ENCODE assay signal across 10 cellular contexts in genomic region chr3:196774191-196774820, GRCh38. TPM values are rescaled to one million over a fixed set of nuclear protein-coding genes. Genes with fewer than 3 reads are reported as not detected.
DNase-seq lines count a peak whose midpoint lies in the region; ATAC-seq and TF ChIP-seq lines count a peak whose summit lies in the region.
"Had no signal": no experiment of that assay in that cellular context is flagged by ENCODE, and none has a peak within 500 bp of the region (broad histone marks: within the 10 kb centered on the region; RNA-seq: fewer than 3 reads in every experiment).

No MANE protein-coding gene starts in this region.

- H3K27me3 Mint-ChIP-seq in CD4-positive, alpha-beta T cell = no peaks in the 10 kb centered on the region
- H3K27me3 Mint-ChIP-seq in central memory CD8-positive, alpha-beta T cell = no peaks in the 10 kb centered on the region

- no peak for TF ChIP-seq CTCF in CD4-positive, alpha-beta T cell (IDR thresholded peaks at IDR 0.05)

- no peak for ATAC-seq in CD4-positive, alpha-beta T cell (ENCODE audit: poor library complexity)
- no peak for ATAC-seq in central memory CD8-positive, alpha-beta T cell (replicated peaks; ENCODE audit: extremely low read depth, poor library complexity, severe bottlenecking)

- no peaks in the 10 kb centered on the region for H3K9me3 Mint-ChIP-seq in CD4-positive, alpha-beta T cell
- H3K9me3 Mint-ChIP-seq in central memory CD8-positive, alpha-beta T cell = no peaks in the 10 kb centered on the region

- H3K36me3 Mint-ChIP-seq in CD4-positive, alpha-beta T cell (ENCODE audit: low read depth) = peaks cover 42% of the 10 kb centered on the region
- peaks cover 15% of the 10 kb centered on the region for H3K36me3 Mint-ChIP-seq in central memory CD8-positive, alpha-beta T cell (ENCODE audit: insufficient read depth)

- intact Hi-C loops in CD4-positive, alpha-beta T cell (cut with DNase I, micrococcal nuclease) = loop anchor here in 1 of 2 experiments (2.0 kb wide), 1 partner anchor 14 kb away; no protein-coding TSS in a partner anchor

- H3K4me3 Mint-ChIP-seq in CD4-positive, alpha-beta T cell = peak overlapping the region; percentile 9
- peak overlapping the region; percentile 1 for H3K4me3 Mint-ChIP-seq in central memory CD8-positive, alpha-beta T cell

- DNase-seq in CD4-positive, alpha-beta T cell = no peak
- DNase-seq in NCI-H524 (lab: John Stamatoyannopoulos, UW) (peak; percentile 16 to 55), myocyte (ENCODE audit: low read depth) (peak; percentile 37), NCI-H146 treated with DMSO at 0.1 percent for 48 hours (lab: John Stamatoyannopoulos, UW; ENCODE audit: unreplicated experiment) (no peak), NAMALWA (ENCODE audit: low spot score) (no peak), ecto neural progenitor cell (ENCODE audit: low spot score) (no peak)
- no peak for DNase-seq in central memory CD8-positive, alpha-beta T cell (ENCODE audit: low spot score in 2 of 2)
- no peak for DNase-seq in activated CD4-positive, alpha-beta T cell treated with anti-CD3 and anti-CD28 coated beads, Interleukin-2, amount 50 U/mL, for 48 hours
- DNase-seq: NCI-H2081 treated with DMSO at 0.1 percent for 48 hours, stomach had no signal

- H3K27ac Mint-ChIP-seq in CD4-positive, alpha-beta T cell = peak overlapping the region; percentile 35
- H3K27ac Mint-ChIP-seq in central memory CD8-positive, alpha-beta T cell (ENCODE audit: low read depth) = peak overlapping the region; percentile 20

- H3K9me3 ChIP-seq in CD4-positive, alpha-beta T cell (ENCODE audit: control insufficient read depth, low read length) = no peaks in the 10 kb centered on the region
- H3K9me3 ChIP-seq: stomach had no signal

- CTCF ChIA-PET in CD4-positive, alpha-beta T cell (lab: Charles Lee) = no interaction called here

- no peaks in the 10 kb centered on the region for H3K27me3 ChIP-seq in CD4-positive, alpha-beta T cell (ENCODE audit: control insufficient read depth, insufficient read depth, low read length)
- H3K27me3 ChIP-seq: stomach had no signal

- no peak overlapping the region for H3K27ac ChIP-seq in CD4-positive, alpha-beta T cell (ENCODE audit: low read depth, low read length)

- POLR2A ChIA-PET in CD4-positive, alpha-beta T cell (lab: Charles Lee) = interaction anchor here (0.8 kb wide), 1 partner anchor 33 kb away, joined by 3 read pairs; no protein-coding TSS in a partner anchor

- H3K4me1 Mint-ChIP-seq in CD4-positive, alpha-beta T cell (ENCODE audit: low read depth) = peaks cover 83% of the 10 kb centered on the region
- H3K4me1 Mint-ChIP-seq in central memory CD8-positive, alpha-beta T cell = peaks cover 70% of the 10 kb centered on the region

RNA-seq across cellular contexts. Expression of gene PAK2, which starts 34.6 kb away (rescaled TPM):
- 10 to 100 TPM; 36.2 to 41.7 TPM for total RNA-seq in CD4-positive, alpha-beta T cell
- 40.3 and 44.5 TPM in 2 replicates for total RNA-seq in myocyte
- 37.9 TPM for polyA plus RNA-seq in myocyte (2012)

Comparison
In these comparisons a context has a peak if more than half of its experiments do, and no peak if none do; other contexts are left out.
1. DNase-seq: peak in NCI-H524 (2 of 2) and myocyte (single experiment); none in CD4-positive, alpha-beta T cell (0 of 10), central memory CD8-positive, alpha-beta T cell (0 of 2), NCI-H146 treated with DMSO at 0.1 percent for 48 hours (single experiment), NAMALWA (single experiment), ecto neural progenitor cell (single experiment) and activated CD4-positive, alpha-beta T cell treated with anti-CD3 and anti-CD28 coated beads, Interleukin-2, amount 50 U/mL, for 48 hours (0 of 2).